ENCODE assay signal across 8 cellular contexts in the genomic region with DNA sequence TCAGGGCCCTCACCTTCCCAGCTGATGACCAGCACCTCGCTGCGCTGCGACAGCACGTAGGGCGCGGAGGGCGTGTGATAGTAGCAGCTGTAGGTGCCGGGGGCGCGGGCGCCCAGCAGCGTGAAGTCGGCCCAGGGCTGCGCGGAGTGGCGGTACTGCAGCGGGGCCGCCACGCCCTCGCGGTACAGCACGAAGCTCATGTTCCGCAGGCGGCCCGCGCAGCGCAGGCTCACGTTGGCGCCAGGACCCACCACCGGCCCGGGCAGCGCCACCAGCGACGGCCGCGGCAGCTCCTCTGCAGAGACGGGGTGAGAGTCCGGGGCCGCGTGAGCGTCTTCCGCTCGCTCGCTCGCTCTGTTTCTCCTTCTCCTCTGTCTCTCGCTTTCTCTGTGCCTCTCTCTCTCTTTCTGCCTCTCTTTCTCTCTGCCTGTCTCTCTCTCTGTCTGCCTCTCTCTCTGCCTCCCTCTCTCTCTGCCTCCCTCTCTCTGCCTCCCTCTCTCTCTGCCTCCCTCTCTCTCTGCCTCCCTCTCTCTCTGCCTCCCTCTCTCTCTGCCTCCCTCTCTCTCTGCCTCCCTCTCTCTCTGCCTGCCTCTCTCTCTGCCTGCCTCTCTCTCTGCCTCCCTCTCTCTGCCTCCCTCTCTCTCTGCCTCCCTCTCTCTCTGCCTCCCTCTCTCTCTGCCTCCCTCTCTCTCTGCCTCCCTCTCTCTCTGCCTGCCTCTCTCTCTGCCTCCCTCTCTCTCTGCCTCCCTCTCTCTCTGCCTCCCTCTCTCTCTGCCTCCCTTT. TPM values are rescaled to one million over a fixed set of nuclear protein-coding genes. Genes with fewer than 3 reads are reported as not detected.
DNase-seq lines count a peak whose midpoint lies in the region; ATAC-seq and TF ChIP-seq lines count a peak whose summit lies in the region.
"Not testable (repeated sequence)": the region's sequence is repeated elsewhere in the genome, so short reads cannot be mapped to it uniquely, and the experiment has no call there.

No MANE protein-coding gene starts in this region.

- H3K9ac ChIP-seq in HUES48 (ENCODE audit: low read depth, low read length); PC-3 (ENCODE audit: low read length): not testable (repeated sequence)

- H2AFZ ChIP-seq in PC-3 (ENCODE audit: low read length): peak overlapping the region; percentile 93

- not testable (repeated sequence) for H3K9me3 ChIP-seq in CD4-positive, CD25-positive, alpha-beta regulatory T cell (ENCODE audit: control insufficient read depth in 2 of 2, low read length in 2 of 2); HUES48 (ENCODE audit: control insufficient read depth, insufficient read depth, low read length); PC-3 (ENCODE audit: low read length); right cardiac atrium (ENCODE audit: control insufficient read depth, low read length)

- CTCF ChIA-PET in PC-3 (lab: Charles Lee): interaction anchor here (0.6 to 1.0 kb wide), 4 partner anchors 41 to 581 kb away, joined by 3 to 5 read pairs (median 4); partner anchors contain the start of gene CNOT3

- not testable (repeated sequence) for H3K36me3 ChIP-seq in CD4-positive, CD25-positive, alpha-beta regulatory T cell (ENCODE audit: control insufficient read depth, insufficient read depth, low read length); HUES48 (ENCODE audit: control insufficient read depth, insufficient read depth, low read length); PC-3 (ENCODE audit: low read depth, low read length)

- not testable (repeated sequence) for H4K20me1 ChIP-seq in PC-3 (ENCODE audit: low read length)

- not testable (repeated sequence) for H3K27ac ChIP-seq in CD4-positive, CD25-positive, alpha-beta regulatory T cell (ENCODE audit: insufficient read depth, low read length, poor library complexity, severe bottlenecking); HUES48 (ENCODE audit: low read depth, low read length); PC-3 (ENCODE audit: low read length); right cardiac atrium (ENCODE audit: low read length)

- H3F3A ChIP-seq in PC-3 (ENCODE audit: low read length, unreplicated experiment): not testable (repeated sequence)

- peak overlapping the region; percentile 15 to 85 (median 74) for H3K4me3 Mint-ChIP-seq in CD4-positive, CD25-positive, alpha-beta regulatory T cell
- peak overlapping the region; percentile 69 for H3K4me3 Mint-ChIP-seq in chondrocyte (ENCODE audit: unreplicated experiment)
- peak overlapping the region; percentile 92 for H3K4me3 Mint-ChIP-seq in natural killer cell treated with Interleukin-12 subunit alpha and Interleukin-12 subunit beta and Interleukin-15 and Interleukin-18, amount 100 ng/mL, for 72 hours

- H3K4me3 ChIP-seq in CD4-positive, CD25-positive, alpha-beta regulatory T cell (ENCODE audit: low read depth, low read length); right cardiac atrium (ENCODE audit: low read length): not testable (repeated sequence)
- H3K4me3 ChIP-seq in HUES48 (ENCODE audit: low read depth, low read length) (peak overlapping the region; percentile 62), PC-3 (ENCODE audit: low read length) (peak overlapping the region; percentile 53)

- intact Hi-C loops in PC-3 (cut with micrococcal nuclease): loop anchor here (10.0 kb wide), 2 partner anchors 251 to 291 kb away; no protein-coding TSS in a partner anchor
- intact Hi-C loops in right cardiac atrium (cut with DNase I): not testable (repeated sequence)

- TF ChIP-seq CTCF in PC-3 (conservative IDR thresholded peaks at IDR 0.05; ENCODE audit: low read depth, low read length): not testable (repeated sequence)
- TF ChIP-seq CTCF in chondrocyte (IDR thresholded peaks at IDR 0.05): peak; percentile 34

- DNase-seq in CD4-positive, CD25-positive, alpha-beta regulatory T cell: peak; percentile 34 to 67 (median 46)
- DNase-seq in PC-3: peak; percentile 58
- DNase-seq in activated T-cell treated with anti-CD3 and anti-CD28 coated beads for 1 hour (ENCODE audit: low read depth): peak; percentile 27
- DNase-seq in chondrocyte (ENCODE audit: low spot score): peak; percentile 82
- peak; percentile 61 to 82 (median 77) for DNase-seq in right cardiac atrium
- not testable (repeated sequence) for DNase-seq in natural killer cell treated with Interleukin-12 subunit alpha and Interleukin-12 subunit beta and Interleukin-15 and Interleukin-18, amount 100 ng/mL, for 72 hours (ENCODE audit: low spot score)
- peak; percentile 63 for DNase-seq in stimulated activated CD8-positive, alpha-beta memory T cell treated with anti-CD3 and anti-CD28 coated beads, Interleukin-4, amount 100 ng/mL, for 48 hours

- not testable (repeated sequence) for H3K9me2 ChIP-seq in PC-3 (replicated peaks; ENCODE audit: low read length)

- peak; percentile 75 to 78 for ATAC-seq in CD4-positive, CD25-positive, alpha-beta regulatory T cell (ENCODE audit: low read depth in 2 of 2)
- ATAC-seq in PC-3: peak; percentile 87
- ATAC-seq in right cardiac atrium: peak; percentile 80 to 86
- peak; percentile 87 to 88 for ATAC-seq in natural killer cell treated with Interleukin-12 subunit alpha and Interleukin-12 subunit beta and Interleukin-15 and Interleukin-18, amount 100 ng/mL, for 72 hours

- not testable (repeated sequence) for H3K9me3 Mint-ChIP-seq in CD4-positive, CD25-positive, alpha-beta regulatory T cell; chondrocyte (ENCODE audit: low read depth); natural killer cell treated with Interleukin-12 subunit alpha and Interleukin-12 subunit beta and Interleukin-15 and Interleukin-18, amount 100 ng/mL, for 72 hours

- not testable (repeated sequence) for H3K79me2 ChIP-seq in PC-3 (ENCODE audit: low read length)

- H3K36me3 Mint-ChIP-seq in CD4-positive, CD25-positive, alpha-beta regulatory T cell; chondrocyte (ENCODE audit: low read depth); natural killer cell treated with Interleukin-12 subunit alpha and Interleukin-12 subunit beta and Interleukin-15 and Interleukin-18, amount 100 ng/mL, for 72 hours: not testable (repeated sequence)

- peak overlapping the region; percentile 79 for H3K4me2 ChIP-seq in PC-3 (ENCODE audit: low read length)

- H3K4me1 ChIP-seq in CD4-positive, CD25-positive, alpha-beta regulatory T cell (ENCODE audit: control insufficient read depth, insufficient read depth, low read length, poor library complexity, severe bottlenecking); HUES48 (ENCODE audit: control insufficient read depth, insufficient read depth, low read length); PC-3 (ENCODE audit: insufficient read depth, low read length); right cardiac atrium (ENCODE audit: control insufficient read depth, insufficient read depth, low read length): not testable (repeated sequence)

- POLR2A ChIA-PET in PC-3 (lab: Charles Lee; ENCODE audit: unreplicated experiment): interaction anchor here (0.6 kb wide), 1 partner anchor 65 kb away, joined by 3 read pairs; no protein-coding TSS in a partner anchor

- not testable (repeated sequence) for H3K27me3 ChIP-seq in CD4-positive, CD25-positive, alpha-beta regulatory T cell (ENCODE audit: control insufficient read depth, insufficient read depth, low read length); PC-3 (ENCODE audit: low read length); right cardiac atrium (ENCODE audit: control insufficient read depth, insufficient read depth)
- peaks cover 32% of the 10 kb centered on the region for H3K27me3 ChIP-seq in HUES48 (ENCODE audit: control insufficient read depth, insufficient read depth, low read length)

- peak overlapping the region in 2 of 3 donors; percentile 58 to 90 for H3K27ac Mint-ChIP-seq in CD4-positive, CD25-positive, alpha-beta regulatory T cell
- H3K27ac Mint-ChIP-seq in chondrocyte (ENCODE audit: unreplicated experiment): not testable (repeated sequence)
- peak overlapping the region; percentile 69 to 78 for H3K27ac Mint-ChIP-seq in natural killer cell treated with Interleukin-12 subunit alpha and Interleukin-12 subunit beta and Interleukin-15 and Interleukin-18, amount 100 ng/mL, for 72 hours

- not testable (repeated sequence) for BruUV-seq in PC-3 (replicated peaks; lab: Mats Ljungman, UMichigan)

- H3K27me3 Mint-ChIP-seq in CD4-positive, CD25-positive, alpha-beta regulatory T cell: peaks cover 16% of the 10 kb centered on the region
- H3K27me3 Mint-ChIP-seq in chondrocyte (ENCODE audit: low read depth): not testable (repeated sequence)
- peaks cover 8 to 11% of the 10 kb centered on the region in 2 donors for H3K27me3 Mint-ChIP-seq in natural killer cell treated with Interleukin-12 subunit alpha and Interleukin-12 subunit beta and Interleukin-15 and Interleukin-18, amount 100 ng/mL, for 72 hours

- under 1% methylated on average over 46 of the region's 46 CpGs for WGBS in right cardiac atrium

- H3K4me1 Mint-ChIP-seq in CD4-positive, CD25-positive, alpha-beta regulatory T cell; chondrocyte (ENCODE audit: low read depth): not testable (repeated sequence)
- peaks cover 15 to 16% of the 10 kb centered on the region in 2 donors for H3K4me1 Mint-ChIP-seq in natural killer cell treated with Interleukin-12 subunit alpha and Interleukin-12 subunit beta and Interleukin-15 and Interleukin-18, amount 100 ng/mL, for 72 hours (ENCODE audit: low read depth in 2 of 2)

RNA-seq across cellular contexts. Expression of gene OSCAR, which starts 4.6 kb away (rescaled TPM):
- total RNA-seq in CD4-positive, CD25-positive, alpha-beta regulatory T cell: not detected
- polyA plus RNA-seq in CD4-positive, CD25-positive, alpha-beta regulatory T cell: under 1 TPM in 3 of 4 donors, not detected in 1; 0.12 to 0.28 (median 0.13) TPM
- total RNA-seq in PC-3 (2014; rRNA removed): 0.46 TPM in 1 of 2 replicates, not detected in the other
- total RNA-seq in chondrocyte: 0.21 to 0.48 TPM (median 0.37 TPM) in 3 replicates
- 1 to 10 TPM in 2 of 4 donors, under 1 TPM in 2; 0.72 to 1.5 (median 1.1) TPM for total RNA-seq in right cardiac atrium
- 0.45 TPM for polyA plus RNA-seq in right cardiac atrium
- 1 to 10 TPM in 1 of 2 donors, under 1 TPM in 1; 0.86 to 1.1 TPM for total RNA-seq in natural killer cell treated with Interleukin-12 subunit alpha and Interleukin-12 subunit beta and Interleukin-15 and Interleukin-18, amount 100 ng/mL, for 72 hours

RNA-seq across cellular contexts. Expression of gene NDUFA3, which starts 6.6 kb away (rescaled TPM):
- total RNA-seq in CD4-positive, CD25-positive, alpha-beta regulatory T cell: 65.7 TPM
- 100 to 1,000 TPM; 404 to 577 (median 444) TPM for polyA plus RNA-seq in CD4-positive, CD25-positive, alpha-beta regulatory T cell
- total RNA-seq in PC-3 (2014; rRNA removed) (91.6 and 138 TPM in 2 replicates), chondrocyte (77.4 to 93.7 TPM (median 92.1 TPM) in 3 replicates), right cardiac atrium (100 to 1,000 TPM; 264 to 472 (median 385) TPM)
- polyA plus RNA-seq in right cardiac atrium: 714 TPM
- total RNA-seq in natural killer cell treated with Interleukin-12 subunit alpha and Interleukin-12 subunit beta and Interleukin-15 and Interleukin-18, amount 100 ng/mL, for 72 hours: 10 to 100 TPM; 70.7 to 78.5 TPM

RNA-seq across cellular contexts. Expression of gene TARM1, which starts 14.9 kb away (rescaled TPM):
- total RNA-seq in CD4-positive, CD25-positive, alpha-beta regulatory T cell: not detected
- not detected for polyA plus RNA-seq in CD4-positive, CD25-positive, alpha-beta regulatory T cell
- total RNA-seq in PC-3 (2014; rRNA removed) (not detected in 2 replicates), chondrocyte (not detected in 3 replicates), right cardiac atrium (not detected)
- polyA plus RNA-seq in right cardiac atrium: not detected
- not detected for total RNA-seq in natural killer cell treated with Interleukin-12 subunit alpha and Interleukin-12 subunit beta and Interleukin-15 and Interleukin-18, amount 100 ng/mL, for 72 hours

RNA-seq across cellular contexts. Expression of gene TFPT, which starts 19.4 kb away (rescaled TPM):
- 15.0 TPM for total RNA-seq in CD4-positive, CD25-positive, alpha-beta regulatory T cell
- 10 to 100 TPM; 18.8 to 26.8 (median 23.9) TPM for polyA plus RNA-seq in CD4-positive, CD25-positive, alpha-beta regulatory T cell
- total RNA-seq in PC-3 (2014; rRNA removed) (55.4 and 74.2 TPM in 2 replicates), chondrocyte (23.3 to 28.5 TPM (median 28.0 TPM) in 3 replicates), right cardiac atrium (10 to 100 TPM; 15.8 to 17.4 (median 16.8) TPM)
- polyA plus RNA-seq in right cardiac atrium: 19.8 TPM
- 10 to 100 TPM; 48.3 to 51.7 TPM for total RNA-seq in natural killer cell treated with Interleukin-12 subunit alpha and Interleukin-12 subunit beta and Interleukin-15 and Interleukin-18, amount 100 ng/mL, for 72 hours

RNA-seq across cellular contexts. Expression of gene PRPF31, which starts 19.5 kb away (rescaled TPM):
- 57.8 TPM for total RNA-seq in CD4-positive, CD25-positive, alpha-beta regulatory T cell
- polyA plus RNA-seq in CD4-positive, CD25-positive, alpha-beta regulatory T cell: 10 to 100 TPM; 61.2 to 74.8 (median 69.6) TPM
- 170 and 196 TPM in 2 replicates for total RNA-seq in PC-3 (2014; rRNA removed)
- total RNA-seq in chondrocyte: 45.8 to 62.5 TPM (median 45.9 TPM) in 3 replicates
- 10 to 100 TPM; 41.9 to 52.1 (median 43.7) TPM for total RNA-seq in right cardiac atrium
- polyA plus RNA-seq in right cardiac atrium: 43.0 TPM
- 100 to 1,000 TPM in 1 of 2 donors, 10 to 100 TPM in 1; 89.5 to 110 TPM for total RNA-seq in natural killer cell treated with Interleukin-12 subunit alpha and Interleukin-12 subunit beta and Interleukin-15 and Interleukin-18, amount 100 ng/mL, for 72 hours
